ENCODE assay signal across 8 cellular contexts in the genomic region with DNA sequence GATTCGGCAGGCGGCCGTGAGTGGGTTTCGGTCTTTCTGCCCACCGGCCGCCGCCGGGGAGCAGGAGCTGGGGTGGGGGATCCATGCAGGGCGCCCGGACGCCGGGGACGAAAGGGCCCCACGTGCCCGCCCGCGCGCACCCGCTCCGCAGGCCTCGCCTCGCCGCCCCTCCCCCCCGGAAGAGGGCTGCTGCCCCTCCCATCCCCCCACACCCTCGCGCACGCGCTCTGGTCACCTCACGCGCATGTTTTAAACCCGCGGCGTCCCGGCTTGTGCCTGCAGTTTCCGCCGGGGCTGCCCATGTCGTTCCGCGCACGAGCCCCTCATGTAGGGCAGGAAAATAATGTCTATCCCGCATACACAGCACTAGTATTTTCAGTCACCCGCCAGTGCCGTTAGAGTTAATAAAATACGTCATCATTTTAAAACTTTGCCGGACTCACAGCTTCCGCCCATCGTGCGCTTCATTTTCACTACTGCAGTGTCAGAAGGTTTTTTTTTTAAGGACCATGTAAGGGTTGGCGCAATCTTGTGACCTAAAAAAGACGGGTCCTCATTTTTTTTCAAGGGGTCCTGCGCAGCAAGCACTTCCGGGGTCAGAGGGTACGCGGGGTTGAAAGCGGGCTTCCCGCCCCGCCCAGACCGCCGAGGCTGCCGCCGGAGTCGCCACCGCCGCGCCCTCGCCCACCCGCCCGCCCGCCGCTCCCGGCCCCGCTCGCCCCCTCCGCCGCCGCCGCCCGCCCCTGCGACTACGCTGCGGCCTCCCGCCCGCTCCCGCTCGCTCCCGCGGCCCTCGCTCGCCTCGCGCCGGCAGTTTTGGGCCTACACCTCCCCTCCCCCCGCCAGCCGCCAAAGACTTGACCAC. TPM values are rescaled to one million over a fixed set of nuclear protein-coding genes. Genes with fewer than 3 reads are reported as not detected.
DNase-seq lines count a peak whose midpoint lies in the region; ATAC-seq and TF ChIP-seq lines count a peak whose summit lies in the region.

A gene (plus strand): TSS at position 640 of the 865 bp plus-strand sequence. CDS start 267 bp downstream, outside the sequence.

- H3K27me3 Mint-ChIP-seq in naive B cell, result peaks cover 0 to 4% (median 0%) of the 10 kb centered on the region in 3 donors

- H3K27ac ChIP-seq in DND-41 (ENCODE audit: low read length) (peak within 1 kb of the TSS; percentile 99), RWPE2 (ENCODE audit: poor library complexity, severe bottlenecking) (peak within 1 kb of the TSS; percentile 96)

- H3K36me3 ChIP-seq in DND-41 (ENCODE audit: insufficient read depth, low read length) (peaks cover 45% of the 10 kb centered on the region), RWPE2 (ENCODE audit: low read depth) (peaks cover 48% of the 10 kb centered on the region)

- H3K4me3 Mint-ChIP-seq in naive B cell, result peak within 1 kb of the TSS; percentile 92 to 99 (median 97)

- peaks cover 13% of the 10 kb centered on the region for H4K20me1 ChIP-seq in DND-41 (ENCODE audit: insufficient read depth, low read length)

- peaks cover 55 to 70% (median 67%) of the 10 kb centered on the region in 3 donors for H3K4me1 Mint-ChIP-seq in naive B cell

- peaks cover 67% of the 10 kb centered on the region for H3K79me2 ChIP-seq in DND-41 (ENCODE audit: insufficient read depth, low read length)

- peak within 1 kb of the TSS; percentile 99 to 100 (median 100) for H3K27ac Mint-ChIP-seq in naive B cell

- peak within 1 kb of the TSS; percentile 88 for H2AFZ ChIP-seq in DND-41 (ENCODE audit: low read depth, low read length)

- H3K9ac ChIP-seq in DND-41 (ENCODE audit: low read depth, low read length), result peak within 1 kb of the TSS; percentile 95

- H3K27me3 ChIP-seq in DND-41 (ENCODE audit: insufficient read depth, low read length, poor library complexity) (no peaks in the 10 kb centered on the region), RWPE2 (ENCODE audit: insufficient read depth, poor library complexity, severe bottlenecking) (no peaks in the 10 kb centered on the region)

- H3K9me3 ChIP-seq in DND-41 (ENCODE audit: insufficient read depth, low read length, severe bottlenecking) (no peaks in the 10 kb centered on the region), RWPE2 (ENCODE audit: severe bottlenecking) (no peaks in the 10 kb centered on the region)

- peaks cover 0 to 3% (median 0%) of the 10 kb centered on the region in 7 donors for H3K9me3 Mint-ChIP-seq in naive B cell

- ATAC-seq in DND-41 (ENCODE audit: insufficient read depth, low read depth) (peak; percentile 60), RWPE2 (ENCODE audit: low read depth) (peak; percentile 19), naive B cell (ENCODE audit: low read depth in 2 of 2) (peak; percentile 61 to 63)

- TF ChIP-seq CTCF in DND-41 (IDR thresholded peaks at IDR 0.05; ENCODE audit: borderline replicate concordance, extremely low read depth, low read length, poor library complexity, severe bottlenecking) (no peak), RWPE2 (IDR thresholded peaks at IDR 0.05; ENCODE audit: poor library complexity, severe bottlenecking) (no peak)

- H3K4me3 ChIP-seq in DND-41 (ENCODE audit: low read depth in 1 of 2, low read length in 2 of 2), result peak within 1 kb of the TSS; percentile 69 to 83
- peak within 1 kb of the TSS; percentile 61 for H3K4me3 ChIP-seq in RWPE2 (ENCODE audit: severe bottlenecking)

- H3K4me1 ChIP-seq in DND-41 (ENCODE audit: insufficient read depth, low read length) (peaks cover 59% of the 10 kb centered on the region), RWPE2 (ENCODE audit: insufficient read depth, poor library complexity, severe bottlenecking) (peaks cover 14% of the 10 kb centered on the region)

- DNase-seq in DND-41 (peak; percentile 95), H4 (ENCODE audit: low spot score) (peak; percentile 87), M059J (ENCODE audit: low read depth) (peak; percentile 85), RWPE2 (ENCODE audit: low spot score) (peak; percentile 93), fibroblast of gingiva (ENCODE audit: low read depth) (peak; percentile 96), naive B cell (peak; percentile 96)
- DNase-seq in activated T-helper 1 cell treated with anti-CD3 and anti-CD28 coated beads, Interleukin-2, amount 50 U/mL, for 16 hours (ENCODE audit: low read depth in 1 of 2, low spot score in 1 of 2), result peak; percentile 94 to 97
- DNase-seq in stimulated activated CD8-positive, alpha-beta memory T cell treated with anti-CD3 and anti-CD28 coated beads, Interleukin-7, amount 100 ng/mL, for 48 hours (ENCODE audit: extremely low read depth in 1 of 2, low read depth in 1 of 2), result peak; percentile 90 to 93

- peaks cover 16 to 23% of the 10 kb centered on the region in 2 donors for H3K36me3 Mint-ChIP-seq in naive B cell

- peak within 1 kb of the TSS; percentile 75 for H3K4me2 ChIP-seq in DND-41 (ENCODE audit: insufficient read depth, low read length)

RNA-seq across cellular contexts. Expression of the gene that starts here (rescaled TPM):
- total RNA-seq in H4 (2014; rRNA removed; shearing (Covaris generic)), result 15.1 and 23.2 TPM in 2 replicates
- 24.5 and 37.7 TPM in 2 replicates for total RNA-seq in M059J (2014; rRNA removed; shearing (Covaris generic))
- polyA plus RNA-seq in naive B cell (ENCODE audit: low read depth in 6 of 6), result 100 to 1,000 TPM; 108 to 148 (median 126) TPM

Comparison
In these comparisons a context has a peak if more than half of its experiments do, and no peak if none do; other contexts are left out.
1. Peak in every context shown above with its lines: DNase-seq, ATAC-seq, H3K4me3 ChIP-seq and H3K27ac ChIP-seq.